Comparison of ENCODE assay signal across 11 cellular contexts in the genomic region with DNA sequence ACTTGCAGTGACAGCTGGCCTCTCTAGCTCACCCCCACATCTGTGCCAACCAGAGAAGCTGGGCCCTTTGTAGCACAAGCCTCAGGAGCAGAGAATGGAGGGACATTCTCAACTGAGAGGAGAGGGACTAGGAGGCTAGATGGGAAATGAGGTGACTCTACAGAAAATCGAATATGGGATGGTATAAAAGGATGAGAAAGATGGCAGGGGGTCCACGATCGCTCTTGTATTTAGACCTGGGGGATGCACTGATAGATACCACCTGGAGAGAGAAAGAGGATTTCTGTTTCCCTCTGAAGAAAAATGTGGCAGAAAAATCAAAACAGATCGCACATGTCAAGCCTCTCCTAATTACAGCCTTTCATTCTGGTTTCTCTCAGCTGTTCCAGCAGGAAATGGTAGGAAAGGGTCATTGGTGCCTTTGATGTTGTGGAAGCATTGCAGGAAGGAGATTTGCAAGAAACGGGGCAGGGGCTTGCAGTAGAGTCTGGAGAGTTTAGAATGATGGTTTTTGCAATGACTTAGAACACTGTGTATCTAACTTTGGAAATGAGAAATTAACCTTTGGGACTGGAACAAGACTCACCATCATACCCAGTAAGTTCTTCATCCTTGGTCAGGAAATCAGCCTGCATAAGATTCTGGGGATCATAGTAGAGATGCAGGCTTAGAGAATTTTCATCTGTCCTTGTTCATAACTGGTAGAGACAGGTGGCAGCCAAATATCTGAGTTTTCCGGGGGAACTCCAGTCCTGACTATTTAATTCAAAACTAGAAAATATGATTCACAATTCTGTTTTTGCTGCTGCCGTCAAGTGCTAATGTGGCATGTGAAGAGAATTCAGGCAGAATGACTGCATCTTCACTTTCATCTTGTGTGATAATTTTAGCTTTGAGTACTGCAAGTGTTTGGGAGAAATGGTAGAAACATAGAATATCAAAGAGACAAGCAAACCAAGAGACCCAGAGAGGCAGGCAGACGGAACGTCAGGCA.
DNase-seq lines count a peak whose midpoint lies in the region; ATAC-seq and TF ChIP-seq lines count a peak whose summit lies in the region.
"Had no signal": no experiment of that assay in that cellular context is flagged by ENCODE, and none has a peak within 500 bp of the region (broad histone marks: within the 10 kb centered on the region; RNA-seq: fewer than 3 reads in every experiment).

No MANE protein-coding gene starts in this region.

- H3K4me2 ChIP-seq in GM23248 (ENCODE audit: unreplicated experiment), result no peak overlapping the region

- peaks cover 5% of the 10 kb centered on the region for H3K36me3 ChIP-seq in CD4-positive, CD25-positive, alpha-beta regulatory T cell (ENCODE audit: control insufficient read depth, insufficient read depth, low read length)
- H3K36me3 ChIP-seq in GM23248 (ENCODE audit: low read depth), result no peaks in the 10 kb centered on the region

- no peaks in the 10 kb centered on the region for H3K27me3 Mint-ChIP-seq in CD4-positive, CD25-positive, alpha-beta regulatory T cell
- H3K27me3 Mint-ChIP-seq in T-helper 17 cell (no peaks in the 10 kb centered on the region), memory B cell (peaks cover 23% of the 10 kb centered on the region), CD14-positive monocyte (ENCODE audit: low read depth in 3 of 3) (peaks cover 2 to 4% (median 2%) of the 10 kb centered on the region in 3 donors)

- WGBS in GM23248 (ENCODE audit: low coverage in 1 of 2, low lambda C conversion rate in 2 of 2, missing lambda C conversion rate in 2 of 2), 2 experiments, result 29 to 31% methylated on average over 9 of the region's 9 CpGs

- H3K4me1 ChIP-seq in CD4-positive, CD25-positive, alpha-beta regulatory T cell (ENCODE audit: control insufficient read depth, insufficient read depth, low read length, poor library complexity, severe bottlenecking), result peaks cover 4% of the 10 kb centered on the region
- peaks cover 12% of the 10 kb centered on the region for H3K4me1 ChIP-seq in GM23248 (ENCODE audit: insufficient read depth)

- ATAC-seq in CD4-positive, CD25-positive, alpha-beta regulatory T cell (ENCODE audit: low read depth in 2 of 2), result no peak
- ATAC-seq in T-helper 17 cell (no peak), memory B cell (ENCODE audit: low read depth) (no peak), GM21360 (IDR thresholded peaks at IDR 0.05; ENCODE audit: unreplicated experiment) (no peak), GM18907 (IDR thresholded peaks at IDR 0.05; ENCODE audit: unreplicated experiment) (no peak)
- ATAC-seq: sciatic nerve had no signal

- peak overlapping the region; percentile 63 for H3K27ac ChIP-seq in CD4-positive, CD25-positive, alpha-beta regulatory T cell (ENCODE audit: insufficient read depth, low read length, poor library complexity, severe bottlenecking)
- H3K27ac ChIP-seq in GM23248, result no peak overlapping the region
- H3K27ac ChIP-seq: C4-2B had no signal

- H3K36me3 Mint-ChIP-seq in CD4-positive, CD25-positive, alpha-beta regulatory T cell, result peaks cover 38% of the 10 kb centered on the region
- peaks cover 5% of the 10 kb centered on the region for H3K36me3 Mint-ChIP-seq in T-helper 17 cell (ENCODE audit: low read depth)
- H3K36me3 Mint-ChIP-seq in memory B cell, result no peaks in the 10 kb centered on the region
- H3K36me3 Mint-ChIP-seq in CD14-positive monocyte, result no peaks in the 10 kb centered on the region

- peak overlapping the region; percentile 93 to 99 (median 96) for H3K4me3 Mint-ChIP-seq in CD4-positive, CD25-positive, alpha-beta regulatory T cell
- peak overlapping the region; percentile 86 for H3K4me3 Mint-ChIP-seq in T-helper 17 cell
- peak overlapping the region; percentile 83 for H3K4me3 Mint-ChIP-seq in memory B cell
- H3K4me3 Mint-ChIP-seq in CD14-positive monocyte, result peak overlapping the region in 1 of 2 donors; percentile 22

- H3K9ac ChIP-seq in GM23248, result no peak overlapping the region

- peak overlapping the region; percentile 83 to 99 (median 88) for H3K27ac Mint-ChIP-seq in CD4-positive, CD25-positive, alpha-beta regulatory T cell
- H3K27ac Mint-ChIP-seq in T-helper 17 cell (peak overlapping the region; percentile 100), memory B cell (peak overlapping the region; percentile 96), CD14-positive monocyte (no peak overlapping the region)

- intact Hi-C loops in CD14-positive monocyte (cut with micrococcal nuclease), result no loop called here

- no peak for TF ChIP-seq CTCF in GM12875 (IDR thresholded peaks at IDR 0.05; ENCODE audit: borderline replicate concordance, insufficient read depth, low read depth, low read length)
- no peak for TF ChIP-seq CTCF in CD14-positive monocyte (IDR thresholded peaks at IDR 0.05)

- H3K9me2 ChIP-seq in GM23248 (ENCODE audit: insufficient read depth), result no peaks in the 10 kb centered on the region

- H4K20me1 ChIP-seq in GM23248 (ENCODE audit: insufficient read depth), result no peaks in the 10 kb centered on the region

- in situ Hi-C loops in GM23248 (cut with MboI), result no loop called here

- H2AFZ ChIP-seq in GM23248, result no peak overlapping the region

- H3K27me3 ChIP-seq in CD4-positive, CD25-positive, alpha-beta regulatory T cell (ENCODE audit: control insufficient read depth, insufficient read depth, low read length), result no peaks in the 10 kb centered on the region
- H3K27me3 ChIP-seq in GM23248 (replicated peaks; ENCODE audit: insufficient read depth), result peaks cover 74% of the 10 kb centered on the region

- H3K4me1 Mint-ChIP-seq in CD4-positive, CD25-positive, alpha-beta regulatory T cell, result peaks cover 0 to 14% (median 0%) of the 10 kb centered on the region in 4 donors
- H3K4me1 Mint-ChIP-seq in T-helper 17 cell, result peaks cover 11% of the 10 kb centered on the region
- peaks cover 75% of the 10 kb centered on the region for H3K4me1 Mint-ChIP-seq in memory B cell
- H3K4me1 Mint-ChIP-seq in CD14-positive monocyte, result no peaks in the 10 kb centered on the region

- H3K79me2 ChIP-seq in GM23248 (ENCODE audit: insufficient read depth), result no peaks in the 10 kb centered on the region

- DNase-seq in CD4-positive, CD25-positive, alpha-beta regulatory T cell, result no peak
- DNase-seq in T-helper 17 cell, result no peak
- no peak for DNase-seq in memory B cell (ENCODE audit: low spot score in 2 of 2)
- DNase-seq in CD14-positive monocyte (ENCODE audit: low spot score), result no peak
- DNase-seq in GM23248, result no peak
- DNase-seq: foreskin fibroblast had no signal

- peaks cover 0 to 2% (median 0%) of the 10 kb centered on the region in 7 donors for H3K9me3 Mint-ChIP-seq in CD4-positive, CD25-positive, alpha-beta regulatory T cell
- H3K9me3 Mint-ChIP-seq in memory B cell, result no peaks in the 10 kb centered on the region
- no peaks in the 10 kb centered on the region for H3K9me3 Mint-ChIP-seq in CD14-positive monocyte

- H3K4me3 ChIP-seq in CD4-positive, CD25-positive, alpha-beta regulatory T cell (ENCODE audit: low read depth, low read length), result peak overlapping the region; percentile 82
- H3K4me3 ChIP-seq in GM12875 (ENCODE audit: low read depth, low read length) (peak overlapping the region; percentile 11), GM23248 (no peak overlapping the region)

- H3F3A ChIP-seq in GM23248 (ENCODE audit: insufficient read depth), result no peaks in the 10 kb centered on the region

- no peaks in the 10 kb centered on the region for H3K9me3 ChIP-seq in CD4-positive, CD25-positive, alpha-beta regulatory T cell (ENCODE audit: control insufficient read depth in 2 of 2, low read length in 2 of 2)
- H3K9me3 ChIP-seq in T-helper 17 cell (ENCODE audit: control insufficient read depth, low read length, poor library complexity, severe bottlenecking) (no peaks in the 10 kb centered on the region), GM23248 (ENCODE audit: low read depth) (no peaks in the 10 kb centered on the region)

Comparison
In these comparisons a context has a peak if more than half of its experiments do, and no peak if none do; other contexts are left out.
1. H3K27ac Mint-ChIP-seq: peak in CD4-positive, CD25-positive, alpha-beta regulatory T cell (3 of 3), T-helper 17 cell (single experiment) and memory B cell (single experiment); none in CD14-positive monocyte (0 of 7).